ENCODE assay signal across 9 cellular contexts in genomic region chrX:7170903-7171302, GRCh38. TPM values are rescaled to one million over a fixed set of nuclear protein-coding genes. Genes with fewer than 3 reads are reported as not detected.
A peak's percentile ranks its signal among the peaks of the same experiment; 100 is the strongest.
DNase-seq lines count a peak whose midpoint lies in the region; ATAC-seq and TF ChIP-seq lines count a peak whose summit lies in the region.
"Had no signal": no experiment of that assay in that cellular context is flagged by ENCODE, and none has a peak within 500 bp of the region (broad histone marks: within the 10 kb centered on the region; RNA-seq: fewer than 3 reads in every experiment).

No MANE protein-coding gene starts in this region.

- H3K9me3 ChIP-seq in cardiac muscle cell (ENCODE audit: low read depth): no peaks in the 10 kb centered on the region
- H3K9me3 ChIP-seq in heart right ventricle: peaks cover 0 to 7% (median 0%) of the 10 kb centered on the region in 11 donors
- H3K9me3 ChIP-seq in esophagus muscularis mucosa: peaks cover 0 to 6% (median 0%) of the 10 kb centered on the region in 4 donors
- H3K9me3 ChIP-seq: pancreas had no signal

- DNase-seq in cardiac muscle cell (ENCODE audit: low read depth in 1 of 2, low spot score in 1 of 2): peak; percentile 13 to 34
- no peak for DNase-seq in heart right ventricle
- DNase-seq in activated CD4-positive, alpha-beta T cell treated with anti-CD3 and anti-CD28 coated beads for 36 hours: peak; percentile 54
- no peak for DNase-seq in esophagus muscularis mucosa (ENCODE audit: extremely low spot score)
- peak in 2 of 3 donors; percentile 1 to 34 for DNase-seq in stimulated activated CD4-positive, alpha-beta T cell treated with anti-CD3 and anti-CD28 coated beads, TNF-alpha, amount 100 ng/mL, for 48 hours (ENCODE audit: low read depth in 3 of 3)

- intact Hi-C loops in heart right ventricle (cut with DNase I) (no loop called here), esophagus muscularis mucosa (cut with DNase I) (no loop called here)
- intact Hi-C loops in activated CD4-positive, alpha-beta T cell treated with anti-CD3 and anti-CD28 coated beads for 36 hours (cut with DNase I, micrococcal nuclease): loop anchor here (2.0 to 10.0 kb wide), 2 partner anchors 38 to 1146 kb away; no protein-coding TSS in a partner anchor

- H3K36me3 ChIP-seq in cardiac muscle cell: no peaks in the 10 kb centered on the region
- no peaks in the 10 kb centered on the region for H3K36me3 ChIP-seq in heart right ventricle
- no peaks in the 10 kb centered on the region for H3K36me3 ChIP-seq in esophagus muscularis mucosa
- H3K36me3 ChIP-seq: pancreas had no signal

- 92 to 93% methylated on average over 3 of the region's 3 CpGs for WGBS in heart right ventricle, 2 donors
- 98% methylated on average over 3 of the region's 3 CpGs for WGBS in esophagus muscularis mucosa

- no peak overlapping the region for H3K4me3 Mint-ChIP-seq in activated CD4-positive, alpha-beta T cell treated with anti-CD3 and anti-CD28 coated beads for 36 hours

- POLR2A ChIA-PET in activated CD4-positive, alpha-beta T cell treated with anti-CD3 and anti-CD28 coated beads for 36 hours (lab: Charles Lee): no interaction called here

- no peaks in the 10 kb centered on the region for H3K4me1 Mint-ChIP-seq in activated CD4-positive, alpha-beta T cell treated with anti-CD3 and anti-CD28 coated beads for 36 hours

- ATAC-seq in heart right ventricle (no peak), GM21367 (IDR thresholded peaks at IDR 0.05; ENCODE audit: unreplicated experiment) (no peak), GM19351 (IDR thresholded peaks at IDR 0.05; ENCODE audit: unreplicated experiment) (no peak), GM18867 (IDR thresholded peaks at IDR 0.05; ENCODE audit: unreplicated experiment) (no peak)
- ATAC-seq in activated CD4-positive, alpha-beta T cell treated with anti-CD3 and anti-CD28 coated beads for 36 hours: no peak

- no peaks in the 10 kb centered on the region for H3K27me3 Mint-ChIP-seq in activated CD4-positive, alpha-beta T cell treated with anti-CD3 and anti-CD28 coated beads for 36 hours

- TF ChIP-seq CTCF in cardiac muscle cell (IDR thresholded peaks at IDR 0.05; ENCODE audit: low read depth, low read length) (no peak), heart right ventricle (IDR thresholded peaks at IDR 0.05) (peak in 2 of 9 donors; percentile 14 to 49), esophagus muscularis mucosa (IDR thresholded peaks at IDR 0.05) (peak in 2 of 3 experiments; percentile 3 to 9)

- TF ChIP-seq EP300 in esophagus muscularis mucosa (IDR thresholded peaks at IDR 0.05): no peak

- no peak overlapping the region for H3K4me3 ChIP-seq in cardiac muscle cell
- no peak overlapping the region for H3K4me3 ChIP-seq in heart right ventricle
- H3K4me3 ChIP-seq in esophagus muscularis mucosa: no peak overlapping the region
- H3K4me3 ChIP-seq: pancreas had no signal

- no peaks in the 10 kb centered on the region for H3K4me1 ChIP-seq in cardiac muscle cell (ENCODE audit: low read depth)
- no peaks in the 10 kb centered on the region for H3K4me1 ChIP-seq in heart right ventricle
- H3K4me1 ChIP-seq in esophagus muscularis mucosa: no peaks in the 10 kb centered on the region

- H3K27me3 ChIP-seq in cardiac muscle cell (no peaks in the 10 kb centered on the region), heart right ventricle (no peaks in the 10 kb centered on the region), esophagus muscularis mucosa (no peaks in the 10 kb centered on the region)
- H3K27me3 ChIP-seq: pancreas had no signal

- no peak overlapping the region for H3K27ac Mint-ChIP-seq in activated CD4-positive, alpha-beta T cell treated with anti-CD3 and anti-CD28 coated beads for 36 hours

- CTCF ChIA-PET in activated CD4-positive, alpha-beta T cell treated with anti-CD3 and anti-CD28 coated beads for 36 hours (lab: Charles Lee): interaction anchor here (1.0 to 1.1 kb wide), 2 partner anchors 16 to 103 kb away, joined by 3 read pairs; no protein-coding TSS in a partner anchor

- no peak overlapping the region for H3K27ac ChIP-seq in cardiac muscle cell
- H3K27ac ChIP-seq in heart right ventricle: no peak overlapping the region
- no peak overlapping the region for H3K27ac ChIP-seq in esophagus muscularis mucosa (replicated peaks in 1 of 4)
- H3K27ac ChIP-seq: pancreas had no signal

- H3K9me3 Mint-ChIP-seq in activated CD4-positive, alpha-beta T cell treated with anti-CD3 and anti-CD28 coated beads for 36 hours (ENCODE audit: low read depth): no peaks in the 10 kb centered on the region

- H3K36me3 Mint-ChIP-seq in activated CD4-positive, alpha-beta T cell treated with anti-CD3 and anti-CD28 coated beads for 36 hours (ENCODE audit: low read depth): no peaks in the 10 kb centered on the region

- no peak for TF ChIP-seq POLR2A in esophagus muscularis mucosa (IDR thresholded peaks at IDR 0.05; ENCODE audit: low read depth)

RNA-seq across cellular contexts. Expression of gene PUDP, which starts 22.9 kb away (rescaled TPM):
- 96.4 and 105 TPM in 2 replicates for total RNA-seq in cardiac muscle cell
- polyA plus RNA-seq in cardiac muscle cell: 81.5 and 83.1 TPM in 2 replicates
- total RNA-seq in heart right ventricle: 10 to 100 TPM; 17.1 to 27.0 (median 22.9) TPM
- polyA plus RNA-seq in heart right ventricle: 10 to 100 TPM in 1 of 2 donors, 1 to 10 TPM in 1; 9.1 to 15.3 TPM
- total RNA-seq in activated CD4-positive, alpha-beta T cell treated with anti-CD3 and anti-CD28 coated beads for 36 hours: 10 to 100 TPM; 15.3 to 18.1 TPM
- 10 to 100 TPM in 1 of 4 donors, 1 to 10 TPM in 3; 5.6 to 14.2 (median 9.1) TPM for total RNA-seq in esophagus muscularis mucosa

RNA-seq across cellular contexts. Expression of gene STS, which starts 23.4 kb away (rescaled TPM):
- total RNA-seq in cardiac muscle cell (1.9 and 4.3 TPM in 2 replicates), heart right ventricle (1 to 10 TPM; 4.5 to 7.9 (median 5.7) TPM), esophagus muscularis mucosa (1 to 10 TPM; 4.6 to 7.9 (median 5.5) TPM)
- polyA plus RNA-seq in cardiac muscle cell (3.2 and 4.9 TPM in 2 replicates), heart right ventricle (1 to 10 TPM; 1.2 to 2.5 TPM)
- total RNA-seq in activated CD4-positive, alpha-beta T cell treated with anti-CD3 and anti-CD28 coated beads for 36 hours: under 1 TPM; 0.50 to 0.70 TPM

Comparison
In these comparisons a context has a peak if more than half of its experiments do, and no peak if none do; other contexts are left out.
1. DNase-seq: peak in cardiac muscle cell (2 of 2), activated CD4-positive, alpha-beta T cell treated with anti-CD3 and anti-CD28 coated beads for 36 hours (single experiment) and stimulated activated CD4-positive, alpha-beta T cell treated with anti-CD3 and anti-CD28 coated beads, TNF-alpha, amount 100 ng/mL, for 48 hours (2 of 3); none in heart right ventricle (0 of 2) and esophagus muscularis mucosa (single experiment).
2. intact Hi-C loops: an anchor here in activated CD4-positive, alpha-beta T cell treated with anti-CD3 and anti-CD28 coated beads for 36 hours (2.0 to 10.0 kb wide); none called in heart right ventricle and esophagus muscularis mucosa.